ENCODE assay signal across 18 cellular contexts in genomic region chr11:91220476-91221202, GRCh38.
A peak's percentile ranks its signal among the peaks of the same experiment; 100 is the strongest.
DNase-seq lines count a peak whose midpoint lies in the region; ATAC-seq and TF ChIP-seq lines count a peak whose summit lies in the region.
"Had no signal": no experiment of that assay in that cellular context is flagged by ENCODE, and none has a peak within 500 bp of the region (broad histone marks: within the 10 kb centered on the region; RNA-seq: fewer than 3 reads in every experiment).

No MANE protein-coding gene starts in this region.

- H3K4me1 ChIP-seq in cardiac muscle cell (ENCODE audit: low read depth) (peaks cover 37% of the 10 kb centered on the region), hepatocyte (ENCODE audit: insufficient read depth) (peaks cover 9% of the 10 kb centered on the region)
- H3K4me1 ChIP-seq: parathyroid adenoma, uterus had no signal

- no peak overlapping the region for H3K4me3 Mint-ChIP-seq in type B pancreatic cell
- H3K4me3 Mint-ChIP-seq: activated CD8-positive, alpha-beta memory T cell treated with anti-CD3 and anti-CD28 coated beads, Interleukin-2, amount 10 ng/mL, durations not matched to agents 7 days and 5 days; activated naive CD8-positive, alpha-beta T cell treated with anti-CD3 and anti-CD28 coated beads, Interleukin-2, amount 10 ng/mL, durations not matched to agents 7 days and 5 days had no signal

- no peaks in the 10 kb centered on the region for H3K36me3 ChIP-seq in cardiac muscle cell
- H3K36me3 ChIP-seq in hepatocyte (replicated peaks; ENCODE audit: insufficient read depth, low read depth) = no peaks in the 10 kb centered on the region
- H3K36me3 ChIP-seq: uterus had no signal

- no peak for TF ChIP-seq CTCF in cardiac muscle cell (IDR thresholded peaks at IDR 0.05; ENCODE audit: low read depth, low read length)
- TF ChIP-seq CTCF in hepatocyte (IDR thresholded peaks at IDR 0.05; ENCODE audit: poor library complexity) = no peak
- TF ChIP-seq CTCF in type B pancreatic cell (conservative IDR thresholded peaks at IDR 0.05) = peak; percentile 18

- no peaks in the 10 kb centered on the region for H3K36me3 Mint-ChIP-seq in type B pancreatic cell
- H3K36me3 Mint-ChIP-seq: activated CD8-positive, alpha-beta memory T cell treated with anti-CD3 and anti-CD28 coated beads, Interleukin-2, amount 10 ng/mL, durations not matched to agents 7 days and 5 days; activated naive CD8-positive, alpha-beta T cell treated with anti-CD3 and anti-CD28 coated beads, Interleukin-2, amount 10 ng/mL, durations not matched to agents 7 days and 5 days had no signal

- H2AFZ ChIP-seq in hepatocyte = no peak overlapping the region
- H2AFZ ChIP-seq: parathyroid adenoma had no signal

- H3K4me3 ChIP-seq in cardiac muscle cell = no peak overlapping the region
- no peak overlapping the region for H3K4me3 ChIP-seq in hepatocyte
- H3K4me3 ChIP-seq: uterus had no signal

- DNase-seq in cardiac muscle cell (ENCODE audit: low read depth in 1 of 2, low spot score in 1 of 2) (peak in 1 of 2 donors; percentile 55), cardiac septum (ENCODE audit: low spot score) (no peak), astrocyte of the hippocampus (ENCODE audit: low read depth, low spot score) (peak; percentile 5), hepatocyte (ENCODE audit: low spot score) (peak; percentile 24), type B pancreatic cell (ENCODE audit: extremely low spot score, unreplicated experiment) (no peak), pons (ENCODE audit: low spot score) (no peak)
- no peak for DNase-seq in activated T-cell treated with anti-CD3 and anti-CD28 coated beads, Interleukin-2, amount 50 U/mL, for 1 hour
- DNase-seq: activated CD8-positive, alpha-beta memory T cell treated with anti-CD3 and anti-CD28 coated beads, Interleukin-2, amount 10 ng/mL, durations not matched to agents 7 days and 5 days; activated naive CD8-positive, alpha-beta T cell treated with anti-CD3 and anti-CD28 coated beads, Interleukin-2, amount 10 ng/mL, durations not matched to agents 7 days and 5 days; effector memory CD4-positive, alpha-beta T cell; Karpas-422; mesendoderm; NCI-H2171 treated with DMSO at 0.1 percent for 48 hours; RPMI8226; stimulated activated CD4-positive, alpha-beta T cell treated with anti-CD3 and anti-CD28 coated beads, Interleukin-1b, Interleukin-23, amount 100 ng/mL, for 48 hours; uterus had no signal

- H3K27me3 Mint-ChIP-seq in type B pancreatic cell = no peaks in the 10 kb centered on the region
- H3K27me3 Mint-ChIP-seq: activated CD8-positive, alpha-beta memory T cell treated with anti-CD3 and anti-CD28 coated beads, Interleukin-2, amount 10 ng/mL, durations not matched to agents 7 days and 5 days; activated naive CD8-positive, alpha-beta T cell treated with anti-CD3 and anti-CD28 coated beads, Interleukin-2, amount 10 ng/mL, durations not matched to agents 7 days and 5 days had no signal

- 4% methylated on average over 1 of the region's 1 CpG for WGBS in hepatocyte (ENCODE audit: low lambda C conversion rate, missing lambda C conversion rate)

- H3K79me2 ChIP-seq in hepatocyte = no peaks in the 10 kb centered on the region
- H3K79me2 ChIP-seq: parathyroid adenoma had no signal

- no peaks in the 10 kb centered on the region for H3K9me2 ChIP-seq in hepatocyte (replicated peaks; ENCODE audit: insufficient read depth)

- no peaks in the 10 kb centered on the region for H4K20me1 ChIP-seq in hepatocyte (ENCODE audit: insufficient read depth, poor library complexity, severe bottlenecking)

- H3K27me3 ChIP-seq in cardiac muscle cell = no peaks in the 10 kb centered on the region
- no peaks in the 10 kb centered on the region for H3K27me3 ChIP-seq in hepatocyte
- H3K27me3 ChIP-seq: uterus had no signal

- H3K9me3 ChIP-seq in cardiac muscle cell (ENCODE audit: low read depth) (no peaks in the 10 kb centered on the region), hepatocyte (ENCODE audit: low read depth) (no peaks in the 10 kb centered on the region)
- H3K9me3 ChIP-seq: uterus had no signal

- no peak overlapping the region for H3K27ac Mint-ChIP-seq in type B pancreatic cell
- H3K27ac Mint-ChIP-seq: activated CD8-positive, alpha-beta memory T cell treated with anti-CD3 and anti-CD28 coated beads, Interleukin-2, amount 10 ng/mL, durations not matched to agents 7 days and 5 days; activated naive CD8-positive, alpha-beta T cell treated with anti-CD3 and anti-CD28 coated beads, Interleukin-2, amount 10 ng/mL, durations not matched to agents 7 days and 5 days had no signal

- H3K4me1 Mint-ChIP-seq in type B pancreatic cell (ENCODE audit: unreplicated experiment) = peaks cover 8% of the 10 kb centered on the region
- H3K4me1 Mint-ChIP-seq: activated CD8-positive, alpha-beta memory T cell treated with anti-CD3 and anti-CD28 coated beads, Interleukin-2, amount 10 ng/mL, durations not matched to agents 7 days and 5 days; activated naive CD8-positive, alpha-beta T cell treated with anti-CD3 and anti-CD28 coated beads, Interleukin-2, amount 10 ng/mL, durations not matched to agents 7 days and 5 days had no signal

- no peak for ATAC-seq in GM18498 (IDR thresholded peaks at IDR 0.05; ENCODE audit: unreplicated experiment)
- ATAC-seq: activated CD8-positive, alpha-beta memory T cell treated with anti-CD3 and anti-CD28 coated beads, Interleukin-2, amount 10 ng/mL, durations not matched to agents 7 days and 5 days had no signal

- intact Hi-C loops in cardiac septum (cut with DNase I) = no loop called here

- H3K9me3 Mint-ChIP-seq in type B pancreatic cell = no peaks in the 10 kb centered on the region

- peak overlapping the region; percentile 78 for H3K27ac ChIP-seq in cardiac muscle cell
- peak overlapping the region; percentile 54 for H3K27ac ChIP-seq in hepatocyte
- H3K27ac ChIP-seq: parathyroid adenoma, uterus had no signal

- H3K4me2 ChIP-seq in hepatocyte = no peak overlapping the region

Comparison
In these comparisons a context has a peak if more than half of its experiments do, and no peak if none do; other contexts are left out.
1. DNase-seq: peak in astrocyte of the hippocampus (single experiment) and hepatocyte (single experiment); none in cardiac septum (single experiment), type B pancreatic cell (single experiment), activated T-cell treated with anti-CD3 and anti-CD28 coated beads, Interleukin-2, amount 50 U/mL, for 1 hour (single experiment) and pons (single experiment).